ENCODE assay signal across 1 cellular context in genomic region chr5:82388186-82388585, GRCh38.
TF ChIP-seq lines count a peak whose summit lies in the region.

No MANE protein-coding gene starts in this region.

TF ChIP-seq in WTC11, 78 proteins besides CTCF, POLR2A, EP300 and RAD21 (continued from another document):
- TF ChIP-seq, protein P1, sequence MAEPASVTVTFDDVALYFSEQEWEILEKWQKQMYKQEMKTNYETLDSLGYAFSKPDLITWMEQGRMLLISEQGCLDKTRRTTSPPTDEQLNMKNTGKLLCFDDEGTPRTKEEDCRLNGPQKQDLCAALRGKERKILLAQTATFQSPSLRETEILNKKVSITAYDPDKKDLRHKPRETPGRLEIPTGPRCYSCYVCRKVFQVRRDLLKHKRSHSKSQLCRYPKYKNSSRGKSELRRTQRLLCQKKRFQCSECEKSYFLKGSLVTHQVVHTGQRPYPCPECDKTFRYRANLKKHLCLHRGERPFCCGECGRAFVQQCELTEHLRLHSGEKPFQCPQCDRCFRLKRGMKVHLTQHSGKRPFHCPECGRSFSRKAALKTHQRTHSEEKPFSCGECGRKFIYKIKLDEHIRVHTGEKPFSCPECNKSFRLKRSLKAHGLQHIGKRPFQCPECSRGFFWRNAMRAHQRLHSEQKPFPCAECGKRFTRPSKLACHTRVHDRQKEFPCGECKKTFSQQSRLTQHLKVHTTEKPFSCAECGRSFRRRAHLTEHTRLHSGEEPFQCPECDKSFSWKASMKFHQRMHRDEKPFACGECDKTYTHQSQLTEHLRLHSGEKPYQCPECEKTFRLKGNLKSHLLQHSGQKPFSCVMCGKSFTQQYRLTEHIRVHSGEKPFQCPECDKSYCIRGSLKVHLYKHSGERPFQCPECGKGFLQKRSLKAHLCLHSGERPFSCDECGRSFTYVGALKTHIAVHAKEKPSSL (CRISPR knock-in tag; conservative IDR thresholded peaks at IDR 0.05), result no peak
- TF ChIP-seq ZMAT4 (CRISPR knock-in tag; IDR thresholded peaks at IDR 0.05), result no peak
- TF ChIP-seq, protein P2, sequence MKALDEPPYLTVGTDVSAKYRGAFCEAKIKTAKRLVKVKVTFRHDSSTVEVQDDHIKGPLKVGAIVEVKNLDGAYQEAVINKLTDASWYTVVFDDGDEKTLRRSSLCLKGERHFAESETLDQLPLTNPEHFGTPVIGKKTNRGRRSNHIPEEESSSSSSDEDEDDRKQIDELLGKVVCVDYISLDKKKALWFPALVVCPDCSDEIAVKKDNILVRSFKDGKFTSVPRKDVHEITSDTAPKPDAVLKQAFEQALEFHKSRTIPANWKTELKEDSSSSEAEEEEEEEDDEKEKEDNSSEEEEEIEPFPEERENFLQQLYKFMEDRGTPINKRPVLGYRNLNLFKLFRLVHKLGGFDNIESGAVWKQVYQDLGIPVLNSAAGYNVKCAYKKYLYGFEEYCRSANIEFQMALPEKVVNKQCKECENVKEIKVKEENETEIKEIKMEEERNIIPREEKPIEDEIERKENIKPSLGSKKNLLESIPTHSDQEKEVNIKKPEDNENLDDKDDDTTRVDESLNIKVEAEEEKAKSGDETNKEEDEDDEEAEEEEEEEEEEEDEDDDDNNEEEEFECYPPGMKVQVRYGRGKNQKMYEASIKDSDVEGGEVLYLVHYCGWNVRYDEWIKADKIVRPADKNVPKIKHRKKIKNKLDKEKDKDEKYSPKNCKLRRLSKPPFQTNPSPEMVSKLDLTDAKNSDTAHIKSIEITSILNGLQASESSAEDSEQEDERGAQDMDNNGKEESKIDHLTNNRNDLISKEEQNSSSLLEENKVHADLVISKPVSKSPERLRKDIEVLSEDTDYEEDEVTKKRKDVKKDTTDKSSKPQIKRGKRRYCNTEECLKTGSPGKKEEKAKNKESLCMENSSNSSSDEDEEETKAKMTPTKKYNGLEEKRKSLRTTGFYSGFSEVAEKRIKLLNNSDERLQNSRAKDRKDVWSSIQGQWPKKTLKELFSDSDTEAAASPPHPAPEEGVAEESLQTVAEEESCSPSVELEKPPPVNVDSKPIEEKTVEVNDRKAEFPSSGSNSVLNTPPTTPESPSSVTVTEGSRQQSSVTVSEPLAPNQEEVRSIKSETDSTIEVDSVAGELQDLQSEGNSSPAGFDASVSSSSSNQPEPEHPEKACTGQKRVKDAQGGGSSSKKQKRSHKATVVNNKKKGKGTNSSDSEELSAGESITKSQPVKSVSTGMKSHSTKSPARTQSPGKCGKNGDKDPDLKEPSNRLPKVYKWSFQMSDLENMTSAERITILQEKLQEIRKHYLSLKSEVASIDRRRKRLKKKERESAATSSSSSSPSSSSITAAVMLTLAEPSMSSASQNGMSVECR (CRISPR knock-in tag; IDR thresholded peaks at IDR 0.05; ENCODE audit: borderline replicate concordance), result no peak
- no peak for TF ChIP-seq NR3C1 (CRISPR knock-in tag; conservative IDR thresholded peaks at IDR 0.05; ENCODE audit: low read depth)
- TF ChIP-seq NFE2L1 (CRISPR knock-in tag; IDR thresholded peaks at IDR 0.05), result no peak
- TF ChIP-seq CBFB (CRISPR knock-in tag; IDR thresholded peaks at IDR 0.05; ENCODE audit: low read depth), result no peak
